8 cellular contexts compared by ENCODE assay signal in the genomic region with DNA sequence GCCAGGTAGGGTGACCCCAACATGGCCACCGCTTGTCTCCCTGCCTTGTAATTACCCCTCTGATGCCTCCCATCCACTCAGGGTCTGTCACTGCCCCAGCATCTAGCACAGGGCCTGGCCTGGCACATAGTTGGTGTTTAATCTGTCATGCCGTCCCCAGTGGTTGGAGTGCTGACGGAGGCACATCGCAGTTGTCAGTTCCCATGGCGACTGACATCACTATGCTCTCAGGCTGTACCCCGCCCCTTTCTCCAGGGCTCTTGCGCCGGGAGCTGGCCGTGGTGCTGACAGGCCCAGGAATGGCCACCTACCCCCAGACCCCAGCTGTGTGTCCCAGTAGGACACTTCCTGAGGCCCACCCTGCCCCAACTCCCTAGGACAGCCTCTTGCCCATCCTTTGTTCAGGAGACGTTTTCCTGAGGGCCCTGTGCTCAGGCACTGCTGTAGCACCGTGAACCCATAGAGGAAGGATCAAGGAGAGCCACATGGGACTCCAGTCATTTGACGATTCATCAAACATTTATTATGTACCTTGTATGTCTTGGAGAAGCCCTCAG. TPM values are rescaled to one million over a fixed set of nuclear protein-coding genes. Genes with fewer than 3 reads are reported as not detected.
DNase-seq lines count a peak whose midpoint lies in the region; ATAC-seq, FAIRE-seq and TF ChIP-seq lines count a peak whose summit lies in the region.

No MANE protein-coding gene starts in this region.

- no peak overlapping the region for H3K27ac Mint-ChIP-seq in T-helper 17 cell

- no peak overlapping the region for H3K4me3 Mint-ChIP-seq in T-helper 17 cell

- H3K27me3 Mint-ChIP-seq in T-helper 17 cell = peaks cover 48% of the 10 kb centered on the region

- H3K36me3 Mint-ChIP-seq in T-helper 17 cell (ENCODE audit: low read depth) = peaks cover 9% of the 10 kb centered on the region

- peak; percentile 59 for ATAC-seq in T-helper 17 cell
- no peak for ATAC-seq in GM21381 (IDR thresholded peaks at IDR 0.05; ENCODE audit: unreplicated experiment)

- intact Hi-C loops in cardiac septum (cut with DNase I) = no loop called here

- no peaks in the 10 kb centered on the region for H3K4me1 Mint-ChIP-seq in T-helper 17 cell

- CTCF ChIA-PET in HEK293T (lab: Yijun Ruan, JAX) = no interaction called here

- POLR2A ChIA-PET in HEK293T (lab: Yijun Ruan, JAX) = no interaction called here

- no peaks in the 10 kb centered on the region for H3K9me3 ChIP-seq in T-helper 17 cell (ENCODE audit: control insufficient read depth, low read length, poor library complexity, severe bottlenecking)

- no peak for FAIRE-seq in RCC 7860 (lab: Jason Lieb, UNC)

- DNase-seq in HEK293T (ENCODE audit: extremely low spot score) (peak; percentile 24), T-helper 17 cell (peak in 2 of 3 donors; percentile 4 to 6), cardiac septum (ENCODE audit: low spot score) (peak; percentile 67), pulmonary artery endothelial cell (ENCODE audit: low read depth, low spot score) (peak; percentile 20), superior temporal gyrus (ENCODE audit: extremely low spot score) (no peak), NCI-H1417 treated with DMSO at 0.1 percent for 48 hours (lab: John Stamatoyannopoulos, UW) (no peak), RCC 7860 (ENCODE audit: low spot score) (no peak)

TF ChIP-seq in HEK293T, 16 proteins besides CTCF, POLR2A, EP300 and RAD21:
- TF ChIP-seq L3MBTL2 (conservative IDR thresholded peaks at IDR 0.05) (no peak), ZNF384 (IDR thresholded peaks at IDR 0.05) (no peak), FOXM1 (IDR thresholded peaks at IDR 0.05; ENCODE audit: borderline replicate concordance) (no peak), CTBP1 (IDR thresholded peaks at IDR 0.05; ENCODE audit: borderline replicate concordance) (no peak), TARDBP (IDR thresholded peaks at IDR 0.05) (no peak), BHLHE40 (IDR thresholded peaks at IDR 0.05; ENCODE audit: borderline replicate concordance) (no peak), SP1 (IDR thresholded peaks at IDR 0.05) (no peak), NFRKB (IDR thresholded peaks at IDR 0.05) (no peak), LEF1 (IDR thresholded peaks at IDR 0.05; ENCODE audit: borderline replicate concordance) (no peak), ELF4 (IDR thresholded peaks at IDR 0.05) (no peak), SUZ12 (IDR thresholded peaks at IDR 0.05) (no peak), FOXK2 (IDR thresholded peaks at IDR 0.05) (no peak), FOXA1 (IDR thresholded peaks at IDR 0.05) (no peak), ARNT (IDR thresholded peaks at IDR 0.05) (no peak), HDGF (IDR thresholded peaks at IDR 0.05; ENCODE audit: borderline replicate concordance) (no peak)
- TF ChIP-seq, protein P1, sequence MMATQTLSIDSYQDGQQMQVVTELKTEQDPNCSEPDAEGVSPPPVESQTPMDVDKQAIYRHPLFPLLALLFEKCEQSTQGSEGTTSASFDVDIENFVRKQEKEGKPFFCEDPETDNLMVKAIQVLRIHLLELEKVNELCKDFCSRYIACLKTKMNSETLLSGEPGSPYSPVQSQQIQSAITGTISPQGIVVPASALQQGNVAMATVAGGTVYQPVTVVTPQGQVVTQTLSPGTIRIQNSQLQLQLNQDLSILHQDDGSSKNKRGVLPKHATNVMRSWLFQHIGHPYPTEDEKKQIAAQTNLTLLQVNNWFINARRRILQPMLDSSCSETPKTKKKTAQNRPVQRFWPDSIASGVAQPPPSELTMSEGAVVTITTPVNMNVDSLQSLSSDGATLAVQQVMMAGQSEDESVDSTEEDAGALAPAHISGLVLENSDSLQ (IDR thresholded peaks at IDR 0.05) = no peak
TF ChIP-seq in HEK293T: peak in this region for 0.

RNA-seq across cellular contexts. Expression of a gene that starts 23.0 kb away (rescaled TPM):
- total RNA-seq in T-helper 17 cell (1 to 10 TPM; 1.3 to 2.0 TPM), cardiac septum (7.8 TPM), pulmonary artery endothelial cell (0.26 and 0.92 TPM in 2 replicates)

Comparison
In these comparisons a context has a peak if more than half of its experiments do, and no peak if none do; other contexts are left out.
1. DNase-seq: peak in HEK293T (single experiment), T-helper 17 cell (2 of 3), cardiac septum (single experiment) and pulmonary artery endothelial cell (single experiment); none in superior temporal gyrus (single experiment), NCI-H1417 treated with DMSO at 0.1 percent for 48 hours (single experiment) and RCC 7860 (single experiment).